Comparison of ENCODE assay signal across 3 cellular contexts in the genomic region with DNA sequence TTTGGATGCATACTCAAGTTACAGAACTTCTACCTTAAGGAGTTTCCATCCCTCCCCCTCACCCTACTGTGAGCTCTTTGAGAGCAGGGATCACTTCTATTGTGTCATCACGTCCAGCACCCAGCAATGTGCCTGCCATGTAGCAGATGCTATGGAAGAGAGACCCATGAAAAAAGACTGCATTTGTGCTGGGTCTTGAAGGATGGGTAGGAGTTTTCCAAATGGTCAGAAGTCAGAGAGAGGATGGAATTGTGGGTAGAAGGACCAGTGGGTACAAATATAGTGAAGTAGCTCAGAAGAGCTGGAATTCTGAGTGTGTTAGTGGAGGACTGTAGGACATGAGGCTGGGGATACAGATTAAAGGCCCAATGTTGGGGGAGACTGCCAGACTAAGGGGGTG.
"Had no signal": no experiment of that assay in that cellular context is flagged by ENCODE, and none has a peak within 500 bp of the region (broad histone marks: within the 10 kb centered on the region; RNA-seq: fewer than 3 reads in every experiment).

No MANE protein-coding gene starts in this region.

- DNase-seq: GDM1, GF-D8 had no signal

- H3K4me3 ChIP-seq: GM12878 had no signal

- ATAC-seq: GM12878 had no signal
